ENCODE assay signal across 1 cellular context in the genomic region with DNA sequence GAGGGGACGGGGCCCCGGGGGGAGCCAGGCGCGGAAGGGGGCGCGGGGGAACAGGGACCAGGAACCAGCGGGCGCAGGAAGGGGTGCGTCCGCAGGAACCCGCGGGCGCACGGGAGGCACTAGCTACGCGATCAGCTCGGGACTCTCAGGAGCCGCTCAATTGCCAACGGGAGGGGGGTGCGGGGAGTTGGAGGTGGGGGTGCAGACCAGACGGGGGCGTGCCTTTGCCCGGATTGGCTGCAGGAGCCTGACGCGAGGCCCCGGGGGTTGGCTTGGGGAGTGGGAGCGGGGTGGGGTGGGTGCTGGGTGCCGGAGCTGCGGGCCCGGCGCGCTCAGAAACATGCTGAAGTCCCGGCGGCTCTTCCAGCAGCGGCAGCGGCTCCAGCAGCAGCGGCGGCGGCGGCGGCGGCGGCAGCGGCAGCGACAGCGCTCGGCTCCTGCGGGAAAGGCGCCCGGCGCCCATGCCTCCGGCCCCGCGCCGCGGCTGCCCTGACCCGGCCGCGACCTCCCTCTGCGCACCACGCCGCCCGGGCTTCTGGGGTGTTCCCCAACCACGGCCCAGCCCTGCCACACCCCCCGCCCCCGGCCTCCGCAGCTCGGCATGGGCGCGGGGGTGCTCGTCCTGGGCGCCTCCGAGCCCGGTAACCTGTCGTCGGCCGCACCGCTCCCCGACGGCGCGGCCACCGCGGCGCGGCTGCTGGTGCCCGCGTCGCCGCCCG.
TF ChIP-seq lines count a peak whose summit lies in the region.

A gene (plus strand): TSS at position 335 of the 719 bp plus-strand sequence. CDS start 267 bp downstream, at position 602.

TF ChIP-seq in H1, 55 proteins besides CTCF, POLR2A, EP300 and RAD21:
- TF ChIP-seq JUND (IDR thresholded peaks at IDR 0.05; ENCODE audit: low read length), result no peak
- TF ChIP-seq, protein P1, sequence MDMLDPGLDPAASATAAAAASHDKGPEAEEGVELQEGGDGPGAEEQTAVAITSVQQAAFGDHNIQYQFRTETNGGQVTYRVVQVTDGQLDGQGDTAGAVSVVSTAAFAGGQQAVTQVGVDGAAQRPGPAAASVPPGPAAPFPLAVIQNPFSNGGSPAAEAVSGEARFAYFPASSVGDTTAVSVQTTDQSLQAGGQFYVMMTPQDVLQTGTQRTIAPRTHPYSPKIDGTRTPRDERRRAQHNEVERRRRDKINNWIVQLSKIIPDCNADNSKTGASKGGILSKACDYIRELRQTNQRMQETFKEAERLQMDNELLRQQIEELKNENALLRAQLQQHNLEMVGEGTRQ (IDR thresholded peaks at IDR 0.05; ENCODE audit: low read length), result no peak
- no peak for TF ChIP-seq BRCA1 (IDR thresholded peaks at IDR 0.05; ENCODE audit: low read depth, low read length)
- no peak for TF ChIP-seq CEBPB (IDR thresholded peaks at IDR 0.05; ENCODE audit: low read depth, low read length)
- peak; percentile 13 for TF ChIP-seq CTBP2 (IDR thresholded peaks at IDR 0.05; ENCODE audit: borderline replicate concordance, insufficient read depth, insufficient read length, low read length)
- TF ChIP-seq KDM4A (IDR thresholded peaks at IDR 0.05; ENCODE audit: low read depth, low read length, severe bottlenecking), result no peak
- no peak for TF ChIP-seq TBP (IDR thresholded peaks at IDR 0.05; ENCODE audit: low read depth, low read length)
